Comparison of ENCODE assay signal across 1 cellular context in the genomic region with DNA sequence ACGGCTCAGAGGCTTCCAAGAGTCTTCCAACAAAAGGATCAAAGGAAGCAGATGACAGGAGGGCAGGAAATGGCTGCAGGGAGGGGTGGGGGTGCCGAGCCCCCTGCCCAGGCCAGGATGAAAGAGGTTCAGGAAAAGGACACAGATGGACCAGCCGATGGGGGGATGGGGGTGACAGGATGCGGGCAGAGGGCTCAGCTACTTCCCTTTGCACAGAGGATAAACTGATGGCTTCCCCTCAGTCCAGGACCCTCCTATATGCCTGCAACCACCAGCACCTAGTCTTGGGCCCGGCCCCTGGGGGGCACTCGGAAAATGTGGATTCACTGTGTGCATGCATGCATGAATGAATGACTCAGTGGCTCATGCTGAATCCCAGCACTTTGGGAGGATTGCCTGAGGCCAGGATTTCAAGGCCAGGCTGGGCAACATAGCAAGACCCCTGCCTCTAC.
TF ChIP-seq lines count a peak whose summit lies in the region.

No MANE protein-coding gene starts in this region.

TF ChIP-seq in HEK293T, 16 proteins besides CTCF, POLR2A, EP300 and RAD21 (continued from another document):
- TF ChIP-seq ELF4 (IDR thresholded peaks at IDR 0.05) = no peak
- no peak for TF ChIP-seq SP1 (IDR thresholded peaks at IDR 0.05)
